In the genomic region with DNA sequence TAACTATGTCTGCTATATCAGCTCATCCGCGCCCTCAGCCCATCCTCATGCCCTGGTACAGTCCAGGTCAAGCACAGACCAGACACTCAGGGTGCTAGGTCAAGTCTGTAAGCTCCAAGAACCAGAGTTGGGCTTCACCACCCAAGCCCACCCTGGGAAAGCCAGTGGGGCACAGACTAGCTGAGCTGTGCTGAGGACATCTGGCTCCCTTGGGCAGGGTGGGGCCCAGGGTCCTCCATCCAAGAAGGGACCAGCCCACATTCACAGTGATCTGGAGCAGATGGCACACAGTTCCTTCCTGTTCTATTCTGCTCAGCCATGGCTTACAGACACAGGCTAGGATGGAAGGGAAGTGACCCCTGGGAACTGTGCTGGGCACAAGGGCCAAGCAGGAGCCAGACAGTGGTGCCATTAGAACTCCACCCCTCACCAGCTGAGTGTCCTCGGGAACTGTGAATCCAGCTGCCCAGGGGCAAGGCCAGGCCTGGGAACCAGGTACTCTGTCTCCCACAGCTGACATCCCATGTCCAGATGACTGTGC, we compare ENCODE assay signal across 23 cellular contexts. TPM values are rescaled to one million over a fixed set of nuclear protein-coding genes. Genes with fewer than 3 reads are reported as not detected.
A peak's percentile ranks its signal among the peaks of the same experiment; 100 is the strongest.
DNase-seq lines count a peak whose midpoint lies in the region; ATAC-seq and TF ChIP-seq lines count a peak whose summit lies in the region.
"Had no signal": no experiment of that assay in that cellular context is flagged by ENCODE, and none has a peak within 500 bp of the region (broad histone marks: within the 10 kb centered on the region; RNA-seq: fewer than 3 reads in every experiment).

No MANE protein-coding gene starts in this region.

- H2AFZ ChIP-seq in trophoblast cell (ENCODE audit: insufficient read depth, low read length, poor library complexity): no peak overlapping the region

- intact Hi-C loops in natural killer cell (cut with micrococcal nuclease) (no loop called here), cardiac septum (cut with DNase I) (no loop called here)

- H3K4me3 ChIP-seq in trophoblast cell (ENCODE audit: low read depth, low read length): no peak overlapping the region
- H3K4me3 ChIP-seq: breast epithelium, Peyer's patch had no signal

- peak overlapping the region; percentile 21 for H3K14ac ChIP-seq in trophoblast cell (ENCODE audit: low read length)

- H3K27ac ChIP-seq in trophoblast cell (ENCODE audit: low read depth, low read length): no peak overlapping the region
- H3K27ac ChIP-seq: breast epithelium, C4-2B had no signal

- no peak for TF ChIP-seq CTCF in natural killer cell (IDR thresholded peaks at IDR 0.05)

- H3K9ac ChIP-seq in trophoblast cell (ENCODE audit: low read length): no peak overlapping the region
- H3K9ac ChIP-seq: SK-N-SH had no signal

- no peak overlapping the region for H3K4me3 Mint-ChIP-seq in natural killer cell treated with Interleukin-12 subunit alpha and Interleukin-12 subunit beta and Interleukin-15 and Interleukin-18, amount 100 ng/mL, for 72 hours
- H3K4me3 Mint-ChIP-seq in natural killer cell: no peak overlapping the region
- H3K4me3 Mint-ChIP-seq in stimulated activated naive CD8-positive, alpha-beta T cell treated with anti-CD3 and anti-CD28 coated beads, Interleukin-15, amount 100 ng/mL, for 72 hours: no peak overlapping the region
- H3K4me3 Mint-ChIP-seq: activated B cell treated with CpG ODN at 0.5 μM for 24 hours; activated CD4-positive, alpha-beta memory T cell treated with anti-CD3 and anti-CD28 coated beads for 36 hours; mesothelial cell of epicardium; stimulated activated naive CD8-positive, alpha-beta T cell treated with anti-CD3 and anti-CD28 coated beads, Interleukin-15, Interleukin-2, amounts not matched to agents 100 ng/mL and 50 ng/mL, for 24 hours; type B pancreatic cell had no signal

- no peaks in the 10 kb centered on the region for H3K27me3 Mint-ChIP-seq in natural killer cell treated with Interleukin-12 subunit alpha and Interleukin-12 subunit beta and Interleukin-15 and Interleukin-18, amount 100 ng/mL, for 72 hours
- peaks cover 0 to 2% of the 10 kb centered on the region in 2 donors for H3K27me3 Mint-ChIP-seq in natural killer cell (ENCODE audit: low read depth in 2 of 2)
- peaks cover 13% of the 10 kb centered on the region for H3K27me3 Mint-ChIP-seq in stimulated activated naive CD8-positive, alpha-beta T cell treated with anti-CD3 and anti-CD28 coated beads, Interleukin-15, amount 100 ng/mL, for 72 hours
- H3K27me3 Mint-ChIP-seq: activated B cell treated with CpG ODN at 0.5 μM for 24 hours; activated CD4-positive, alpha-beta memory T cell treated with anti-CD3 and anti-CD28 coated beads for 36 hours; stimulated activated naive CD8-positive, alpha-beta T cell treated with anti-CD3 and anti-CD28 coated beads, Interleukin-15, Interleukin-2, amounts not matched to agents 100 ng/mL and 50 ng/mL, for 24 hours had no signal

- H3K23ac ChIP-seq in trophoblast cell (ENCODE audit: low read length): no peak overlapping the region

- WGBS in trophoblast cell (ENCODE audit: extremely low coverage, insufficient coverage, insufficient read length): no CpG with 5 or more reads among the region's 3 CpGs

- no peak overlapping the region for H3K4me2 ChIP-seq in trophoblast cell (ENCODE audit: low read length)
- H3K4me2 ChIP-seq: SK-N-SH had no signal

- H3K9me3 Mint-ChIP-seq in natural killer cell treated with Interleukin-12 subunit alpha and Interleukin-12 subunit beta and Interleukin-15 and Interleukin-18, amount 100 ng/mL, for 72 hours: no peaks in the 10 kb centered on the region
- no peaks in the 10 kb centered on the region for H3K9me3 Mint-ChIP-seq in natural killer cell
- no peaks in the 10 kb centered on the region for H3K9me3 Mint-ChIP-seq in stimulated activated naive CD8-positive, alpha-beta T cell treated with anti-CD3 and anti-CD28 coated beads, Interleukin-15, amount 100 ng/mL, for 72 hours
- H3K9me3 Mint-ChIP-seq: activated B cell treated with CpG ODN at 0.5 μM for 24 hours; activated CD4-positive, alpha-beta memory T cell treated with anti-CD3 and anti-CD28 coated beads for 36 hours; mesothelial cell of epicardium; stimulated activated naive CD8-positive, alpha-beta T cell treated with anti-CD3 and anti-CD28 coated beads, Interleukin-15, Interleukin-2, amounts not matched to agents 100 ng/mL and 50 ng/mL, for 24 hours; type B pancreatic cell had no signal

- H3K79me2 ChIP-seq in trophoblast cell (ENCODE audit: control insufficient read depth, insufficient read depth, low read length, poor library complexity): peaks cover 24% of the 10 kb centered on the region

- peaks cover 44 to 53% of the 10 kb centered on the region in 2 experiments for H3K4me1 ChIP-seq in trophoblast cell (ENCODE audit: control insufficient read depth in 1 of 2, insufficient read depth in 2 of 2, low read length in 2 of 2)
- H3K4me1 ChIP-seq: breast epithelium, Peyer's patch had no signal

- no peak overlapping the region for H4K12ac ChIP-seq in trophoblast cell (ENCODE audit: low read depth, low read length)

- no peaks in the 10 kb centered on the region for H3K27me3 ChIP-seq in trophoblast cell (ENCODE audit: insufficient read depth, low read length)
- H3K27me3 ChIP-seq: breast epithelium, Peyer's patch had no signal

- no peak overlapping the region for H3K18ac ChIP-seq in trophoblast cell (ENCODE audit: low read length)

- no peak overlapping the region for H4K91ac ChIP-seq in trophoblast cell (ENCODE audit: low read depth, low read length)

- no peak overlapping the region for H2BK12ac ChIP-seq in trophoblast cell (ENCODE audit: low read length)

- H3K79me1 ChIP-seq in trophoblast cell (ENCODE audit: low read length): peaks cover 8% of the 10 kb centered on the region

- no peaks in the 10 kb centered on the region for H3K9me3 ChIP-seq in trophoblast cell (ENCODE audit: insufficient read depth, low read depth, low read length)
- H3K9me3 ChIP-seq: breast epithelium, Peyer's patch, SK-N-SH had no signal

- H2BK120ac ChIP-seq in trophoblast cell (ENCODE audit: insufficient read depth, low read length, poor library complexity): no peak overlapping the region

- H4K8ac ChIP-seq in trophoblast cell (ENCODE audit: low read depth, low read length): no peak overlapping the region

- H3K27ac Mint-ChIP-seq in natural killer cell treated with Interleukin-12 subunit alpha and Interleukin-12 subunit beta and Interleukin-15 and Interleukin-18, amount 100 ng/mL, for 72 hours: no peak overlapping the region
- H3K27ac Mint-ChIP-seq in natural killer cell: no peak overlapping the region
- H3K27ac Mint-ChIP-seq in stimulated activated naive CD8-positive, alpha-beta T cell treated with anti-CD3 and anti-CD28 coated beads, Interleukin-15, amount 100 ng/mL, for 72 hours: no peak overlapping the region
- H3K27ac Mint-ChIP-seq: activated B cell treated with CpG ODN at 0.5 μM for 24 hours; activated CD4-positive, alpha-beta memory T cell treated with anti-CD3 and anti-CD28 coated beads for 36 hours; mesothelial cell of epicardium; stimulated activated naive CD8-positive, alpha-beta T cell treated with anti-CD3 and anti-CD28 coated beads, Interleukin-15, Interleukin-2, amounts not matched to agents 100 ng/mL and 50 ng/mL, for 24 hours had no signal

- no peak overlapping the region for H2AK5ac ChIP-seq in trophoblast cell (ENCODE audit: low read length)

- H2BK5ac ChIP-seq in trophoblast cell (ENCODE audit: low read depth, low read length, poor library complexity): no peak overlapping the region

- peaks cover 10 to 20% of the 10 kb centered on the region in 2 experiments for H3K36me3 ChIP-seq in trophoblast cell (ENCODE audit: control insufficient read depth in 1 of 2, insufficient read depth in 2 of 2, low read length in 2 of 2)
- H3K36me3 ChIP-seq: breast epithelium, Peyer's patch had no signal

- peak; percentile 7 to 26 for ATAC-seq in natural killer cell treated with Interleukin-12 subunit alpha and Interleukin-12 subunit beta and Interleukin-15 and Interleukin-18, amount 100 ng/mL, for 72 hours
- no peak for ATAC-seq in natural killer cell
- ATAC-seq in stimulated activated naive CD8-positive, alpha-beta T cell treated with anti-CD3 and anti-CD28 coated beads, Interleukin-15, amount 100 ng/mL, for 72 hours: no peak

- peaks cover 6 to 9% of the 10 kb centered on the region in 2 donors for H3K4me1 Mint-ChIP-seq in natural killer cell treated with Interleukin-12 subunit alpha and Interleukin-12 subunit beta and Interleukin-15 and Interleukin-18, amount 100 ng/mL, for 72 hours (ENCODE audit: low read depth in 2 of 2)
- peaks cover 0 to 11% of the 10 kb centered on the region in 2 donors for H3K4me1 Mint-ChIP-seq in natural killer cell
- peaks cover 11% of the 10 kb centered on the region for H3K4me1 Mint-ChIP-seq in stimulated activated naive CD8-positive, alpha-beta T cell treated with anti-CD3 and anti-CD28 coated beads, Interleukin-15, amount 100 ng/mL, for 72 hours
- H3K4me1 Mint-ChIP-seq: activated B cell treated with CpG ODN at 0.5 μM for 24 hours had no signal

- H3K36me3 Mint-ChIP-seq in natural killer cell treated with Interleukin-12 subunit alpha and Interleukin-12 subunit beta and Interleukin-15 and Interleukin-18, amount 100 ng/mL, for 72 hours: no peaks in the 10 kb centered on the region
- H3K36me3 Mint-ChIP-seq in natural killer cell: no peaks in the 10 kb centered on the region
- H3K36me3 Mint-ChIP-seq: activated CD4-positive, alpha-beta memory T cell treated with anti-CD3 and anti-CD28 coated beads for 36 hours; mesothelial cell of epicardium; type B pancreatic cell had no signal

- no peak for DNase-seq in natural killer cell treated with Interleukin-12 subunit alpha and Interleukin-12 subunit beta and Interleukin-15 and Interleukin-18, amount 100 ng/mL, for 72 hours (ENCODE audit: low spot score)
- no peak for DNase-seq in natural killer cell
- DNase-seq in cardiac septum (ENCODE audit: low spot score): peak; percentile 72
- DNase-seq in trophoblast cell: no peak
- DNase-seq in activated CD4-positive, alpha-beta T cell treated with anti-CD3 and anti-CD28 coated beads for 4 hours: no peak
- no peak for DNase-seq in stimulated activated naive CD8-positive, alpha-beta T cell treated with anti-CD3 and anti-CD28 coated beads, Interleukin-15, amount 100 ng/mL, for 72 hours
- no peak for DNase-seq in activated naive CD4-positive, alpha-beta T cell treated with Interleukin-2 at 50 U/mL for 16 hours
- DNase-seq in stimulated activated CD4-positive, alpha-beta T cell treated with anti-CD3 and anti-CD28 coated beads, Interleukin-2, amount 100 ng/mL, for 24 hours: no peak
- DNase-seq: ACHN; activated B cell treated with CpG ODN at 0.5 μM for 24 hours; activated CD4-positive, alpha-beta memory T cell treated with anti-CD3 and anti-CD28 coated beads for 36 hours; activated naive CD4-positive, alpha-beta T cell; NCI-H2081; NCI-H446 treated with DMSO at 0.1 percent for 48 hours; SK-N-SH; stimulated activated CD4-positive, alpha-beta T cell treated with anti-CD3 and anti-CD28 coated beads, Interleukin-4, amount 100 ng/mL, for 4 hours had no signal

- H3K4ac ChIP-seq in trophoblast cell (ENCODE audit: low read depth, low read length): peak overlapping the region; percentile 50

RNA-seq across cellular contexts. Expression of a gene that starts 9.1 kb away (rescaled TPM):
- total RNA-seq in natural killer cell treated with Interleukin-12 subunit alpha and Interleukin-12 subunit beta and Interleukin-15 and Interleukin-18, amount 100 ng/mL, for 72 hours: not detected
- total RNA-seq in natural killer cell: under 1 TPM in 2 of 3 donors, not detected in 1; 0.24 to 0.40 TPM
- 6.9 TPM for total RNA-seq in cardiac septum
- 45.7 and 47.8 TPM in 2 replicates for polyA plus RNA-seq in trophoblast cell (2013)
- total RNA-seq: activated CD4-positive, alpha-beta memory T cell treated with anti-CD3 and anti-CD28 coated beads for 36 hours had no signal
- polyA plus RNA-seq: neural cell had no signal

RNA-seq across cellular contexts. Expression of a gene that starts 26.8 kb away (rescaled TPM):
- total RNA-seq in natural killer cell treated with Interleukin-12 subunit alpha and Interleukin-12 subunit beta and Interleukin-15 and Interleukin-18, amount 100 ng/mL, for 72 hours: under 1 TPM in 1 of 2 donors, not detected in 1; 0.95 TPM
- under 1 TPM; 0.02 to 0.88 (median 0.50) TPM for total RNA-seq in natural killer cell
- total RNA-seq in cardiac septum: 82.6 TPM
- 31.0 and 31.5 TPM in 2 replicates for polyA plus RNA-seq in trophoblast cell (2013)

Comparison
In these comparisons a context has a peak if more than half of its experiments do, and no peak if none do; other contexts are left out.
1. ATAC-seq: peak in natural killer cell treated with Interleukin-12 subunit alpha and Interleukin-12 subunit beta and Interleukin-15 and Interleukin-18, amount 100 ng/mL, for 72 hours (2 of 2); none in natural killer cell (0 of 3) and stimulated activated naive CD8-positive, alpha-beta T cell treated with anti-CD3 and anti-CD28 coated beads, Interleukin-15, amount 100 ng/mL, for 72 hours (single experiment).
2. RNA of a gene that starts 26.8 kb away (total RNA-seq): 82.6 TPM in cardiac septum (single experiment); 0.95 TPM in natural killer cell treated with Interleukin-12 subunit alpha and Interleukin-12 subunit beta and Interleukin-15 and Interleukin-18, amount 100 ng/mL, for 72 hours and 0.02 to 0.88 TPM in natural killer cell; every median in the first group is over 10 times any median in the second.